ENCODE assay signal across 13 cellular contexts in genomic region chr3:34196914-34197313, GRCh38.
DNase-seq lines count a peak whose midpoint lies in the region; ATAC-seq and TF ChIP-seq lines count a peak whose summit lies in the region.
"Had no signal": no experiment of that assay in that cellular context is flagged by ENCODE, and none has a peak within 500 bp of the region (broad histone marks: within the 10 kb centered on the region; RNA-seq: fewer than 3 reads in every experiment).

No MANE protein-coding gene starts in this region.

- no peaks in the 10 kb centered on the region for H3K9me3 ChIP-seq in PC-3 (ENCODE audit: low read length)
- no peaks in the 10 kb centered on the region for H3K9me3 ChIP-seq in lower lobe of right lung

- 0 out of 2 replicates have a peak, but pooled peaks have one; percentile 22 for ATAC-seq in PC-3
- ATAC-seq in lower lobe of right lung: peak; percentile 62 to 69
- no peak for ATAC-seq in stimulated activated memory B cell treated with anti-CD40 and anti-IgM and Interleukin-4, amounts not matched to agents 10 μg/mL and 1 μg/mL and 100 μg/mL, for 72 hours
- ATAC-seq: GM12878 had no signal

- H3K9me3 Mint-ChIP-seq in stimulated activated memory B cell treated with anti-CD40 and anti-IgM and Interleukin-4, amounts not matched to agents 10 μg/mL and 1 μg/mL and 100 μg/mL, for 72 hours: no peaks in the 10 kb centered on the region

- no peak overlapping the region for H3K4me2 ChIP-seq in PC-3 (ENCODE audit: low read length)

- H3K79me2 ChIP-seq in PC-3 (ENCODE audit: low read length): no peaks in the 10 kb centered on the region

- CTCF ChIA-PET in PC-3 (lab: Charles Lee): no interaction called here

- intact Hi-C loops in PC-3 (cut with micrococcal nuclease): no loop called here
- intact Hi-C loops in lower lobe of right lung (cut with DNase I): no loop called here
- intact Hi-C loops in head of caudate nucleus (cut with DNase I): no loop called here

- no peak for TF ChIP-seq CTCF in C4-2B (conservative IDR thresholded peaks at IDR 0.05)
- TF ChIP-seq CTCF in PC-3 (conservative IDR thresholded peaks at IDR 0.05; ENCODE audit: low read depth, low read length): no peak
- no peak for TF ChIP-seq CTCF in lower lobe of right lung (IDR thresholded peaks at IDR 0.05)

- peak overlapping the region; percentile 65 for H3K27ac ChIP-seq in C4-2B
- no peak overlapping the region for H3K27ac ChIP-seq in PC-3 (ENCODE audit: low read length)
- H3K27ac ChIP-seq in lower lobe of right lung: no peak overlapping the region
- H3K27ac ChIP-seq: GM23248 had no signal

- no peaks in the 10 kb centered on the region for H3K9me2 ChIP-seq in PC-3 (replicated peaks; ENCODE audit: low read length)

- peaks cover 34% of the 10 kb centered on the region for H3K4me1 Mint-ChIP-seq in stimulated activated memory B cell treated with anti-CD40 and anti-IgM and Interleukin-4, amounts not matched to agents 10 μg/mL and 1 μg/mL and 100 μg/mL, for 72 hours

- H3K4me3 ChIP-seq in PC-3 (ENCODE audit: low read length) (no peak overlapping the region), lower lobe of right lung (no peak overlapping the region), H7 (ENCODE audit: insufficient read depth, low read depth, low read length) (no peak overlapping the region)
- H3K4me3 ChIP-seq: GM12878, GM23248 had no signal

- peak overlapping the region; percentile 39 for H3K27ac Mint-ChIP-seq in stimulated activated memory B cell treated with anti-CD40 and anti-IgM and Interleukin-4, amounts not matched to agents 10 μg/mL and 1 μg/mL and 100 μg/mL, for 72 hours
- H3K27ac Mint-ChIP-seq: CD4-positive, alpha-beta memory T cell had no signal

- BruUV-seq in PC-3 (replicated peaks; lab: Mats Ljungman, UMichigan): no TSS peak

- no peak overlapping the region for H3K4me3 Mint-ChIP-seq in stimulated activated memory B cell treated with anti-CD40 and anti-IgM and Interleukin-4, amounts not matched to agents 10 μg/mL and 1 μg/mL and 100 μg/mL, for 72 hours
- H3K4me3 Mint-ChIP-seq: CD4-positive, alpha-beta memory T cell had no signal

- H3K36me3 ChIP-seq in PC-3 (ENCODE audit: low read depth, low read length) (no peaks in the 10 kb centered on the region), lower lobe of right lung (no peaks in the 10 kb centered on the region), H7 (replicated peaks; ENCODE audit: control insufficient read depth, insufficient read depth, low read length) (no peaks in the 10 kb centered on the region)

- no peaks in the 10 kb centered on the region for H3K36me3 Mint-ChIP-seq in stimulated activated memory B cell treated with anti-CD40 and anti-IgM and Interleukin-4, amounts not matched to agents 10 μg/mL and 1 μg/mL and 100 μg/mL, for 72 hours
- H3K36me3 Mint-ChIP-seq: CD4-positive, alpha-beta memory T cell had no signal

- H3F3A ChIP-seq in PC-3 (ENCODE audit: low read length, unreplicated experiment): no peaks in the 10 kb centered on the region

- H4K20me1 ChIP-seq in PC-3 (ENCODE audit: low read length): no peaks in the 10 kb centered on the region

- no peak overlapping the region for H3K9ac ChIP-seq in PC-3 (ENCODE audit: low read length)
- H3K9ac ChIP-seq: GM23248 had no signal

- H3K27me3 Mint-ChIP-seq in stimulated activated memory B cell treated with anti-CD40 and anti-IgM and Interleukin-4, amounts not matched to agents 10 μg/mL and 1 μg/mL and 100 μg/mL, for 72 hours: no peaks in the 10 kb centered on the region

- H3K27me3 ChIP-seq in PC-3 (ENCODE audit: low read length) (no peaks in the 10 kb centered on the region), lower lobe of right lung (ENCODE audit: low read depth) (no peaks in the 10 kb centered on the region), H7 (ENCODE audit: control insufficient read depth, insufficient read depth, low read length) (no peaks in the 10 kb centered on the region)

- H2AFZ ChIP-seq in PC-3 (ENCODE audit: low read length): 0 out of 2 replicates have a peak overlapping the region, but pooled peaks have one; percentile 42
- H2AFZ ChIP-seq: GM23248 had no signal

- DNase-seq in PC-3: peak; percentile 66
- DNase-seq in lower lobe of right lung: no peak
- no peak for DNase-seq in NCI-H2081 treated with DMSO at 0.1 percent for 48 hours (lab: John Stamatoyannopoulos, UW)
- DNase-seq in head of caudate nucleus: no peak
- no peak for DNase-seq in H7
- DNase-seq: 8988T; C1 segment of cervical spinal cord; CD4-positive, alpha-beta memory T cell; DMS79; GM23248 had no signal

- peaks cover 2% of the 10 kb centered on the region; the same call in 1 of the 2 replicates for H3K4me1 ChIP-seq in PC-3 (ENCODE audit: insufficient read depth, low read length)
- H3K4me1 ChIP-seq in lower lobe of right lung: no peaks in the 10 kb centered on the region

- POLR2A ChIA-PET in PC-3 (lab: Charles Lee; ENCODE audit: unreplicated experiment): no interaction called here
